In genomic region chr9:751137-752051, GRCh38 we compare ENCODE assay signal across 8 cellular contexts.
A peak's percentile ranks its signal among the peaks of the same experiment; 100 is the strongest.
DNase-seq lines count a peak whose midpoint lies in the region; ATAC-seq and TF ChIP-seq lines count a peak whose summit lies in the region.

No MANE protein-coding gene starts in this region.

- peaks cover 14 to 27% of the 10 kb centered on the region in 2 experiments for H3K36me3 ChIP-seq in trophoblast cell (ENCODE audit: control insufficient read depth in 1 of 2, insufficient read depth in 2 of 2, low read length in 2 of 2)

- peak overlapping the region; percentile 75 for H2BK5ac ChIP-seq in trophoblast cell (ENCODE audit: low read depth, low read length, poor library complexity)

- POLR2A ChIA-PET in MCF 10A (lab: Yijun Ruan, JAX): interaction anchor here (0.6 to 5.8 kb wide), 15 partner anchors 10 to 1900 kb away, joined by 3 to 45 read pairs (median 4); no protein-coding TSS in a partner anchor

- H3K9ac ChIP-seq in trophoblast cell (ENCODE audit: low read length): no peak overlapping the region

- peaks cover 25% of the 10 kb centered on the region for H3K79me1 ChIP-seq in trophoblast cell (ENCODE audit: low read length)

- H3K4ac ChIP-seq in trophoblast cell (ENCODE audit: low read depth, low read length): no peak overlapping the region

- H2BK12ac ChIP-seq in trophoblast cell (ENCODE audit: low read length): peak overlapping the region; percentile 67

- H3K14ac ChIP-seq in trophoblast cell (ENCODE audit: low read length): peak overlapping the region; percentile 66

- H3K36me3 Mint-ChIP-seq in MCF 10A (ENCODE audit: insufficient read depth, unreplicated experiment): peaks cover 36% of the 10 kb centered on the region

- H4K12ac ChIP-seq in trophoblast cell (ENCODE audit: low read depth, low read length): no peak overlapping the region

- TF ChIP-seq CTCF in GM13976 (IDR thresholded peaks at IDR 0.05; ENCODE audit: borderline replicate concordance, control extremely low read depth, extremely low read depth, insufficient read depth, missing control alignments) (no peak), MCF 10A (IDR thresholded peaks at IDR 0.05; ENCODE audit: unreplicated experiment) (no peak)

- peaks cover 23 to 29% of the 10 kb centered on the region in 2 experiments for H3K4me1 ChIP-seq in trophoblast cell (ENCODE audit: control insufficient read depth in 1 of 2, insufficient read depth in 2 of 2, low read length in 2 of 2)

- H3K4me3 Mint-ChIP-seq in MCF 10A (ENCODE audit: unreplicated experiment): no peak overlapping the region

- H2AK5ac ChIP-seq in trophoblast cell (ENCODE audit: low read length): peak overlapping the region; percentile 87

- WGBS in trophoblast cell (ENCODE audit: extremely low coverage, insufficient coverage, insufficient read length): no CpG with 5 or more reads among the region's 14 CpGs

- H3K27me3 ChIP-seq in trophoblast cell (ENCODE audit: insufficient read depth, low read length): no peaks in the 10 kb centered on the region

- peaks cover 15% of the 10 kb centered on the region for H3K4me1 Mint-ChIP-seq in MCF 10A (ENCODE audit: insufficient read depth, unreplicated experiment)

- CTCF ChIA-PET in MCF 10A (lab: Yijun Ruan, JAX): interaction anchor here (0.6 to 1.0 kb wide), 5 partner anchors 9 to 367 kb away, joined by 3 to 6 read pairs (median 4); no protein-coding TSS in a partner anchor

- peak overlapping the region; percentile 72 for H2BK120ac ChIP-seq in trophoblast cell (ENCODE audit: insufficient read depth, low read length, poor library complexity)

- intact Hi-C loops in MCF 10A (cut with micrococcal nuclease): loop anchor here (5.0 kb wide), 1 partner anchor 64 kb away; no protein-coding TSS in a partner anchor

- no peaks in the 10 kb centered on the region for H3K27me3 Mint-ChIP-seq in MCF 10A (ENCODE audit: insufficient read depth, unreplicated experiment)

- no TSS peak for BruUV-seq in MCF 10A (replicated peaks; lab: Mats Ljungman, UMichigan)

- peak overlapping the region; percentile 78 for H3K27ac Mint-ChIP-seq in MCF 10A (ENCODE audit: low read depth, unreplicated experiment)

- in situ Hi-C loops in GM13976 (cut with MboI; ENCODE audit: low sequenced_read_pairs, unreplicated experiment) (no loop called here), G401 (cut with HindIII; ENCODE audit: low sequenced_read_pairs) (no loop called here)

- H3K23ac ChIP-seq in trophoblast cell (ENCODE audit: low read length): no peak overlapping the region

- peak overlapping the region; percentile 80 for H4K91ac ChIP-seq in trophoblast cell (ENCODE audit: low read depth, low read length)

- H3K4me2 ChIP-seq in trophoblast cell (ENCODE audit: low read length): no peak overlapping the region

- peak overlapping the region; percentile 79 for H3K18ac ChIP-seq in trophoblast cell (ENCODE audit: low read length)

- H3K9me3 Mint-ChIP-seq in MCF 10A (ENCODE audit: unreplicated experiment): no peaks in the 10 kb centered on the region

- no peaks in the 10 kb centered on the region for H3K79me2 ChIP-seq in trophoblast cell (ENCODE audit: control insufficient read depth, insufficient read depth, low read length, poor library complexity)

- H2AFZ ChIP-seq in trophoblast cell (ENCODE audit: insufficient read depth, low read length, poor library complexity): peak overlapping the region; percentile 18

- H3K9me3 ChIP-seq in trophoblast cell (ENCODE audit: insufficient read depth, low read depth, low read length): no peaks in the 10 kb centered on the region

- ATAC-seq in HG03103 (IDR thresholded peaks at IDR 0.05; ENCODE audit: low read depth, unreplicated experiment): peak; percentile 80
- ATAC-seq in HG02884 (IDR thresholded peaks at IDR 0.05; ENCODE audit: unreplicated experiment): no peak

- H4K8ac ChIP-seq in trophoblast cell (ENCODE audit: low read depth, low read length): peak overlapping the region; percentile 56

- H3K4me3 ChIP-seq in trophoblast cell (ENCODE audit: low read depth, low read length): no peak overlapping the region

- peak; percentile 53 for DNase-seq in GM13976 (ENCODE audit: low spot score)
- no peak for DNase-seq in MCF 10A (ENCODE audit: unreplicated experiment)
- DNase-seq in trophoblast cell: peak; percentile 86 to 98
- DNase-seq in NCI-H526 treated with DMSO at 0.1 percent for 48 hours (lab: John Stamatoyannopoulos, UW): no peak
- DNase-seq in activated CD4-positive, CD25-positive, alpha-beta regulatory T cell (lab: John Stamatoyannopoulos, UW): no peak
- DNase-seq in G401 (ENCODE audit: low spot score): no peak

- peak overlapping the region; percentile 92 for H3K27ac ChIP-seq in trophoblast cell (ENCODE audit: low read depth, low read length)

Comparison
In these comparisons a context has a peak if more than half of its experiments do, and no peak if none do; other contexts are left out.
1. DNase-seq: peak in GM13976 (single experiment) and trophoblast cell (2 of 2); none in MCF 10A (single experiment), NCI-H526 treated with DMSO at 0.1 percent for 48 hours (single experiment), activated CD4-positive, CD25-positive, alpha-beta regulatory T cell (0 of 4) and G401 (single experiment).